In the genomic region with DNA sequence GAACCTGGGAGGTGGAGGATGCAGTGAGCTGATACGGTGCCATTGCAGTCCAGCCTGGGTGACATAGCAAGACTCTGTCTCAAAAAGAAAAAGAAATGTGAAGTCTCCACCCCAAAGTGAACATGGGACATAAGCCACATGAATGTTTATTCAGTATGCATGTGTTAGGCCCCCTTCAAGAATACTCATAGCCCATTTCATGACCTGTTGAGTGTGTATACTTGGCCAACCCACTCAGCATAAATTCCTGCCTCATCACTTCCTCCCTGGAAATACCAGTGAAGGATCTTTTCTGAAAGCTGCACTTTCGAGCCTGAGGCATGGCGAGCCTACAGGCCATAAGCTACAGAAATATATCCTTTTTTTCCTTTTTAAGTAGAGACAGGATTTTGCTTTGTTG, we compare ENCODE assay signal across 15 cellular contexts. TPM values are rescaled to one million over a fixed set of nuclear protein-coding genes. Genes with fewer than 3 reads are reported as not detected.
"Had no signal": no experiment of that assay in that cellular context is flagged by ENCODE, and none has a peak within 500 bp of the region (broad histone marks: within the 10 kb centered on the region; RNA-seq: fewer than 3 reads in every experiment).

No MANE protein-coding gene starts in this region.

RNA-seq across cellular contexts. Expression of a gene that starts 6.8 kb away (rescaled TPM):
- total RNA-seq: activated B cell treated with CpG ODN at 0.5 μM for 24 hours; activated CD4-positive, alpha-beta memory T cell treated with anti-CD3 and anti-CD28 coated beads for 36 hours; activated CD4-positive, alpha-beta memory T cell treated with anti-CD3 and anti-CD28 coated beads, Interleukin-2, amount 10 ng/mL, durations not matched to agents 7 days and 5 days; activated CD4-positive, alpha-beta T cell treated with anti-CD3 and anti-CD28 coated beads for 36 hours; activated CD4-positive, alpha-beta T cell treated with anti-CD3 and anti-CD28 coated beads, Interleukin-2, amount 10 ng/mL, durations not matched to agents 24 days and 14 days; activated CD4-positive, alpha-beta T cell treated with anti-CD3 and anti-CD28 coated beads, Interleukin-2, amount 10 ng/mL, durations not matched to agents 7 days and 5 days; activated CD8-positive, alpha-beta memory T cell treated with anti-CD3 and anti-CD28 coated beads for 36 hours; activated CD8-positive, alpha-beta memory T cell treated with anti-CD3 and anti-CD28 coated beads, Interleukin-2, amount 10 ng/mL, durations not matched to agents 7 days and 5 days; activated CD8-positive, alpha-beta T cell treated with anti-CD3 and anti-CD28 coated beads for 36 hours; activated CD8-positive, alpha-beta T cell treated with anti-CD3 and anti-CD28 coated beads, Interleukin-2, amount 10 ng/mL, durations not matched to agents 7 days and 5 days; T-cell; T-helper 1 cell treated with Interleukin-12 subunit alpha and Interleukin-12 subunit beta and Interleukin-4 antibody, amounts not matched to agents 30 ng/mL and 1 ng/mL, for 36 hours; T-helper 17 cell; T-helper 2 cell treated with Interferon-gamma antibody and Interleukin-4, amounts not matched to agents 100 ng/mL and 5 ng/mL, for 36 hours; WTC11 had no signal

RNA-seq across cellular contexts. Expression of a gene that starts 18.0 kb away (rescaled TPM):
- total RNA-seq: activated B cell treated with CpG ODN at 0.5 μM for 24 hours; activated CD4-positive, alpha-beta memory T cell treated with anti-CD3 and anti-CD28 coated beads for 36 hours; activated CD4-positive, alpha-beta memory T cell treated with anti-CD3 and anti-CD28 coated beads, Interleukin-2, amount 10 ng/mL, durations not matched to agents 7 days and 5 days; activated CD4-positive, alpha-beta T cell treated with anti-CD3 and anti-CD28 coated beads for 36 hours; activated CD4-positive, alpha-beta T cell treated with anti-CD3 and anti-CD28 coated beads, Interleukin-2, amount 10 ng/mL, durations not matched to agents 24 days and 14 days; activated CD4-positive, alpha-beta T cell treated with anti-CD3 and anti-CD28 coated beads, Interleukin-2, amount 10 ng/mL, durations not matched to agents 7 days and 5 days; activated CD8-positive, alpha-beta memory T cell treated with anti-CD3 and anti-CD28 coated beads for 36 hours; activated CD8-positive, alpha-beta memory T cell treated with anti-CD3 and anti-CD28 coated beads, Interleukin-2, amount 10 ng/mL, durations not matched to agents 7 days and 5 days; activated CD8-positive, alpha-beta T cell treated with anti-CD3 and anti-CD28 coated beads for 36 hours; activated CD8-positive, alpha-beta T cell treated with anti-CD3 and anti-CD28 coated beads, Interleukin-2, amount 10 ng/mL, durations not matched to agents 7 days and 5 days; T-cell; T-helper 1 cell treated with Interleukin-12 subunit alpha and Interleukin-12 subunit beta and Interleukin-4 antibody, amounts not matched to agents 30 ng/mL and 1 ng/mL, for 36 hours; T-helper 17 cell; T-helper 2 cell treated with Interferon-gamma antibody and Interleukin-4, amounts not matched to agents 100 ng/mL and 5 ng/mL, for 36 hours; WTC11 had no signal

RNA-seq across cellular contexts. Expression of a gene that starts 34.8 kb away (rescaled TPM):
- total RNA-seq: activated B cell treated with CpG ODN at 0.5 μM for 24 hours; activated CD4-positive, alpha-beta memory T cell treated with anti-CD3 and anti-CD28 coated beads for 36 hours; activated CD4-positive, alpha-beta memory T cell treated with anti-CD3 and anti-CD28 coated beads, Interleukin-2, amount 10 ng/mL, durations not matched to agents 7 days and 5 days; activated CD4-positive, alpha-beta T cell treated with anti-CD3 and anti-CD28 coated beads for 36 hours; activated CD4-positive, alpha-beta T cell treated with anti-CD3 and anti-CD28 coated beads, Interleukin-2, amount 10 ng/mL, durations not matched to agents 24 days and 14 days; activated CD4-positive, alpha-beta T cell treated with anti-CD3 and anti-CD28 coated beads, Interleukin-2, amount 10 ng/mL, durations not matched to agents 7 days and 5 days; activated CD8-positive, alpha-beta memory T cell treated with anti-CD3 and anti-CD28 coated beads for 36 hours; activated CD8-positive, alpha-beta memory T cell treated with anti-CD3 and anti-CD28 coated beads, Interleukin-2, amount 10 ng/mL, durations not matched to agents 7 days and 5 days; activated CD8-positive, alpha-beta T cell treated with anti-CD3 and anti-CD28 coated beads for 36 hours; activated CD8-positive, alpha-beta T cell treated with anti-CD3 and anti-CD28 coated beads, Interleukin-2, amount 10 ng/mL, durations not matched to agents 7 days and 5 days; T-cell; T-helper 1 cell treated with Interleukin-12 subunit alpha and Interleukin-12 subunit beta and Interleukin-4 antibody, amounts not matched to agents 30 ng/mL and 1 ng/mL, for 36 hours; T-helper 17 cell; T-helper 2 cell treated with Interferon-gamma antibody and Interleukin-4, amounts not matched to agents 100 ng/mL and 5 ng/mL, for 36 hours; WTC11 had no signal

RNA-seq across cellular contexts. Expression of a gene that starts 47.6 kb away (rescaled TPM):
- total RNA-seq: activated B cell treated with CpG ODN at 0.5 μM for 24 hours; activated CD4-positive, alpha-beta memory T cell treated with anti-CD3 and anti-CD28 coated beads for 36 hours; activated CD4-positive, alpha-beta memory T cell treated with anti-CD3 and anti-CD28 coated beads, Interleukin-2, amount 10 ng/mL, durations not matched to agents 7 days and 5 days; activated CD4-positive, alpha-beta T cell treated with anti-CD3 and anti-CD28 coated beads for 36 hours; activated CD4-positive, alpha-beta T cell treated with anti-CD3 and anti-CD28 coated beads, Interleukin-2, amount 10 ng/mL, durations not matched to agents 24 days and 14 days; activated CD4-positive, alpha-beta T cell treated with anti-CD3 and anti-CD28 coated beads, Interleukin-2, amount 10 ng/mL, durations not matched to agents 7 days and 5 days; activated CD8-positive, alpha-beta memory T cell treated with anti-CD3 and anti-CD28 coated beads for 36 hours; activated CD8-positive, alpha-beta memory T cell treated with anti-CD3 and anti-CD28 coated beads, Interleukin-2, amount 10 ng/mL, durations not matched to agents 7 days and 5 days; activated CD8-positive, alpha-beta T cell treated with anti-CD3 and anti-CD28 coated beads for 36 hours; activated CD8-positive, alpha-beta T cell treated with anti-CD3 and anti-CD28 coated beads, Interleukin-2, amount 10 ng/mL, durations not matched to agents 7 days and 5 days; T-cell; T-helper 1 cell treated with Interleukin-12 subunit alpha and Interleukin-12 subunit beta and Interleukin-4 antibody, amounts not matched to agents 30 ng/mL and 1 ng/mL, for 36 hours; T-helper 17 cell; T-helper 2 cell treated with Interferon-gamma antibody and Interleukin-4, amounts not matched to agents 100 ng/mL and 5 ng/mL, for 36 hours; WTC11 had no signal

RNA-seq across cellular contexts. Expression of a gene that starts 53.8 kb away (rescaled TPM):
- total RNA-seq: activated B cell treated with CpG ODN at 0.5 μM for 24 hours; activated CD4-positive, alpha-beta memory T cell treated with anti-CD3 and anti-CD28 coated beads for 36 hours; activated CD4-positive, alpha-beta memory T cell treated with anti-CD3 and anti-CD28 coated beads, Interleukin-2, amount 10 ng/mL, durations not matched to agents 7 days and 5 days; activated CD4-positive, alpha-beta T cell treated with anti-CD3 and anti-CD28 coated beads for 36 hours; activated CD4-positive, alpha-beta T cell treated with anti-CD3 and anti-CD28 coated beads, Interleukin-2, amount 10 ng/mL, durations not matched to agents 24 days and 14 days; activated CD4-positive, alpha-beta T cell treated with anti-CD3 and anti-CD28 coated beads, Interleukin-2, amount 10 ng/mL, durations not matched to agents 7 days and 5 days; activated CD8-positive, alpha-beta memory T cell treated with anti-CD3 and anti-CD28 coated beads for 36 hours; activated CD8-positive, alpha-beta memory T cell treated with anti-CD3 and anti-CD28 coated beads, Interleukin-2, amount 10 ng/mL, durations not matched to agents 7 days and 5 days; activated CD8-positive, alpha-beta T cell treated with anti-CD3 and anti-CD28 coated beads for 36 hours; activated CD8-positive, alpha-beta T cell treated with anti-CD3 and anti-CD28 coated beads, Interleukin-2, amount 10 ng/mL, durations not matched to agents 7 days and 5 days; T-cell; T-helper 1 cell treated with Interleukin-12 subunit alpha and Interleukin-12 subunit beta and Interleukin-4 antibody, amounts not matched to agents 30 ng/mL and 1 ng/mL, for 36 hours; T-helper 17 cell; T-helper 2 cell treated with Interferon-gamma antibody and Interleukin-4, amounts not matched to agents 100 ng/mL and 5 ng/mL, for 36 hours; WTC11 had no signal
